Comparison of ENCODE assay signal across 25 cellular contexts in genomic region chr19:44005968-44006367, GRCh38. TPM values are rescaled to one million over a fixed set of nuclear protein-coding genes. Genes with fewer than 3 reads are reported as not detected.
DNase-seq lines count a peak whose midpoint lies in the region; ATAC-seq and TF ChIP-seq lines count a peak whose summit lies in the region.
"Had no signal": no experiment of that assay in that cellular context is flagged by ENCODE, and none has a peak within 500 bp of the region (broad histone marks: within the 10 kb centered on the region; RNA-seq: fewer than 3 reads in every experiment).

No MANE protein-coding gene starts in this region.

- intact Hi-C loops in uterus (cut with DNase I; ENCODE audit: low total_unique reads): no loop called here

- H3K36me3 ChIP-seq in neutrophil: peaks cover 38% of the 10 kb centered on the region
- peaks cover 0 to 6% of the 10 kb centered on the region in 2 donors for H3K36me3 ChIP-seq in uterus

- H3K4me3 ChIP-seq in NB4 (ENCODE audit: low read depth, low read length) (no peak overlapping the region), choroid plexus epithelial cell (ENCODE audit: low read depth, low read length) (no peak overlapping the region), neutrophil (ENCODE audit: low read depth in 1 of 2, low read length in 1 of 2) (peak overlapping the region; percentile 33 to 38), uterus (no peak overlapping the region)
- H3K4me3 ChIP-seq: body of pancreas, tibial artery had no signal

- no peak for TF ChIP-seq CTCF in NB4 (IDR thresholded peaks at IDR 0.05; ENCODE audit: low read depth, low read length)
- no peak for TF ChIP-seq CTCF in choroid plexus epithelial cell (conservative IDR thresholded peaks at IDR 0.05; ENCODE audit: low read depth, low read length)
- no peak for TF ChIP-seq CTCF in neutrophil (IDR thresholded peaks at IDR 0.05)
- no peak for TF ChIP-seq CTCF in uterus (IDR thresholded peaks at IDR 0.05)

- DNase-seq in GM03348 (ENCODE audit: low spot score) (peak; percentile 5), NB4 (ENCODE audit: low read depth) (peak; percentile 73), choroid plexus epithelial cell (ENCODE audit: low read depth) (peak; percentile 64), uterus (no peak), NCI-H2171 treated with DMSO at 0.1 percent for 48 hours (lab: John Stamatoyannopoulos, UW) (no peak)
- DNase-seq: activated naive CD8-positive, alpha-beta T cell treated with anti-CD3 and anti-CD28 coated beads, Interleukin-2, amount 10 ng/mL, durations not matched to agents 7 days and 5 days; body of pancreas; cortex of kidney; DMS79; foreskin melanocyte; H9; mesendoderm; naive thymus-derived CD8-positive, alpha-beta T cell; NCI-H1436 treated with DMSO at 0.1 percent for 48 hours; NCI-H2171; NCI-H69; stimulated activated CD4-positive, alpha-beta T cell treated with anti-CD3 and anti-CD28 coated beads, Interleukin-1b, Interleukin-23, amount 100 ng/mL, for 48 hours; stimulated activated naive CD4-positive, alpha-beta T cell treated with Interleukin-2 at 50 U/mL for 16 hours; T-cell; tibial artery had no signal

- TF ChIP-seq POLR2A in NB4 (IDR thresholded peaks at IDR 0.05; ENCODE audit: extremely low read depth, insufficient read length) (no peak), uterus (IDR thresholded peaks at IDR 0.05) (no peak)

- H3K27ac ChIP-seq in neutrophil (peak overlapping the region; percentile 83), uterus (no peak overlapping the region)
- H3K27ac ChIP-seq: body of pancreas, parathyroid adenoma, tibial artery had no signal

- H3K9me3 ChIP-seq in neutrophil: peaks cover 29% of the 10 kb centered on the region
- peaks cover 3 to 51% of the 10 kb centered on the region in 2 donors for H3K9me3 ChIP-seq in uterus

- H3K27me3 ChIP-seq in neutrophil: no peaks in the 10 kb centered on the region
- no peaks in the 10 kb centered on the region for H3K27me3 ChIP-seq in uterus
- H3K27me3 ChIP-seq: body of pancreas, tibial artery had no signal

- H3K4me1 ChIP-seq in neutrophil (ENCODE audit: control insufficient read depth in 1 of 2, insufficient read depth in 1 of 2, low read depth in 1 of 2, low read length in 1 of 2) (peaks cover 39 to 45% of the 10 kb centered on the region in 2 experiments), uterus (peaks cover 0 to 5% of the 10 kb centered on the region in 2 donors)
- H3K4me1 ChIP-seq: parathyroid adenoma had no signal

- no peak for ATAC-seq in GM21737 (IDR thresholded peaks at IDR 0.05; ENCODE audit: unreplicated experiment)
- ATAC-seq: body of pancreas; naive thymus-derived CD8-positive, alpha-beta T cell; Right ventricle myocardium inferior; T-cell had no signal

RNA-seq across cellular contexts. Expression of gene ZNF230, which starts 3.2 kb away (rescaled TPM):
- total RNA-seq in uterus: 10 to 100 TPM in 3 of 4 donors, 1 to 10 TPM in 1; 6.5 to 15.1 (median 13.9) TPM

RNA-seq across cellular contexts. Expression of gene ZNF222, which starts 19.2 kb away (rescaled TPM):
- total RNA-seq in uterus: 1 to 10 TPM in 2 of 4 donors, under 1 TPM in 2; 0.29 to 9.1 (median 1.0) TPM
- total RNA-seq: OCI-LY7 had no signal

RNA-seq across cellular contexts. Expression of gene ZNF155, which starts 22.0 kb away (rescaled TPM):
- total RNA-seq in uterus: 10 to 100 TPM in 3 of 4 donors, 1 to 10 TPM in 1; 6.2 to 51.7 (median 16.3) TPM
- total RNA-seq: OCI-LY7 had no signal

RNA-seq across cellular contexts. Expression of gene ZNF223, which starts 45.9 kb away (rescaled TPM):
- total RNA-seq in uterus: 10 to 100 TPM in 2 of 4 donors, 1 to 10 TPM in 2; 3.6 to 48.5 (median 12.9) TPM
- total RNA-seq: OCI-LY7 had no signal

RNA-seq across cellular contexts. Expression of gene ZNF221, which starts 54.9 kb away (rescaled TPM):
- 10 to 100 TPM in 1 of 4 donors, 1 to 10 TPM in 1, under 1 TPM in 1, not detected in 1; 0.77 to 26.9 (median 9.4) TPM for total RNA-seq in uterus

Comparison
In these comparisons a context has a peak if more than half of its experiments do, and no peak if none do; other contexts are left out.
1. DNase-seq: peak in GM03348 (single experiment), NB4 (single experiment) and choroid plexus epithelial cell (single experiment); none in uterus (0 of 2) and NCI-H2171 treated with DMSO at 0.1 percent for 48 hours (single experiment).
2. H3K4me3 ChIP-seq: peak in neutrophil (2 of 2); none in NB4 (single experiment), choroid plexus epithelial cell (single experiment) and uterus (0 of 2).